10 cellular contexts compared by ENCODE assay signal in genomic region chr11:70568504-70569172, GRCh38.
A peak's percentile ranks its signal among the peaks of the same experiment; 100 is the strongest.
DNase-seq lines count a peak whose midpoint lies in the region; ATAC-seq, FAIRE-seq and TF ChIP-seq lines count a peak whose summit lies in the region.
"Had no signal": no experiment of that assay in that cellular context is flagged by ENCODE, and none has a peak within 500 bp of the region (broad histone marks: within the 10 kb centered on the region; RNA-seq: fewer than 3 reads in every experiment).

No MANE protein-coding gene starts in this region.

- peaks cover 10% of the 10 kb centered on the region for H3K4me1 ChIP-seq in astrocyte (ENCODE audit: insufficient read depth, low read length)

- DNase-seq in ELR (ENCODE audit: low read depth) = peak; percentile 8
- peak; percentile 20 for DNase-seq in astrocyte (ENCODE audit: low read depth)
- peak; percentile 61 for DNase-seq in left ventricle myocardium superior
- DNase-seq in skeletal muscle cell (ENCODE audit: low read depth) = no peak
- no peak for DNase-seq in T-helper 9 cell
- no peak for DNase-seq in NCI-H524 (lab: John Stamatoyannopoulos, UW)
- DNase-seq in Kasumi-1 (lab: John Stamatoyannopoulos, UW) = no peak
- DNase-seq: activated CD4-positive, alpha-beta memory T cell treated with anti-CD3 and anti-CD28 coated beads for 36 hours had no signal

- H3K9me3 ChIP-seq in astrocyte (ENCODE audit: insufficient read depth, low read depth, low read length) = no peaks in the 10 kb centered on the region

- peaks cover 8% of the 10 kb centered on the region for H3K9me3 Mint-ChIP-seq in astrocyte (ENCODE audit: unreplicated experiment)
- H3K9me3 Mint-ChIP-seq: activated CD4-positive, alpha-beta memory T cell treated with anti-CD3 and anti-CD28 coated beads for 36 hours had no signal

- H3K27ac Mint-ChIP-seq in astrocyte (ENCODE audit: unreplicated experiment) = no peak overlapping the region
- H3K27ac Mint-ChIP-seq: activated CD4-positive, alpha-beta memory T cell treated with anti-CD3 and anti-CD28 coated beads for 36 hours had no signal

- H3K36me3 ChIP-seq in astrocyte (ENCODE audit: insufficient read depth, low read length) = no peaks in the 10 kb centered on the region

- H3K4me2 ChIP-seq in astrocyte (ENCODE audit: low read length) = peak overlapping the region; percentile 90

- no peaks in the 10 kb centered on the region for H3K27me3 ChIP-seq in astrocyte (ENCODE audit: insufficient read depth, low read length)

- no peaks in the 10 kb centered on the region for H4K20me1 ChIP-seq in astrocyte (ENCODE audit: insufficient read depth, low read length)

- peak; percentile 94 for ATAC-seq in left ventricle myocardium superior
- no peak for ATAC-seq in GM21737 (IDR thresholded peaks at IDR 0.05; ENCODE audit: unreplicated experiment)

- intact Hi-C loops in left ventricle myocardium superior (cut with micrococcal nuclease) = no loop called here

- peak overlapping the region; percentile 54 for H3K9ac ChIP-seq in astrocyte (ENCODE audit: low read length)

- no peak overlapping the region for H3K4me3 Mint-ChIP-seq in astrocyte (ENCODE audit: unreplicated experiment)
- H3K4me3 Mint-ChIP-seq: activated CD4-positive, alpha-beta memory T cell treated with anti-CD3 and anti-CD28 coated beads for 36 hours had no signal

- peak overlapping the region; percentile 80 for H2AFZ ChIP-seq in astrocyte (ENCODE audit: low read depth, low read length)

- no peaks in the 10 kb centered on the region for H3K36me3 Mint-ChIP-seq in astrocyte (ENCODE audit: low read depth, unreplicated experiment)
- H3K36me3 Mint-ChIP-seq: activated CD4-positive, alpha-beta memory T cell treated with anti-CD3 and anti-CD28 coated beads for 36 hours had no signal

- peaks cover 7% of the 10 kb centered on the region for H3K27me3 Mint-ChIP-seq in astrocyte (ENCODE audit: low read depth, unreplicated experiment)

- H3K4me1 Mint-ChIP-seq in astrocyte (ENCODE audit: low read depth, unreplicated experiment) = peaks cover 12% of the 10 kb centered on the region

- no peak for TF ChIP-seq CTCF in astrocyte (IDR thresholded peaks at IDR 0.05; ENCODE audit: insufficient read depth, low read depth, low read length)

- no peak for FAIRE-seq in astrocyte (lab: Jason Lieb, UNC)

- H3K4me3 ChIP-seq in astrocyte (ENCODE audit: insufficient read depth, low read depth, low read length) (peak overlapping the region; percentile 45), skeletal muscle cell (ENCODE audit: low read depth, low read length) (peak overlapping the region; percentile 27)

- H3K79me2 ChIP-seq in astrocyte (ENCODE audit: insufficient read depth, low read length) = no peaks in the 10 kb centered on the region

- no peak overlapping the region for H3K27ac ChIP-seq in astrocyte (ENCODE audit: low read depth, low read length)
- H3K27ac ChIP-seq: HL-60 had no signal

Comparison
In these comparisons a context has a peak if more than half of its experiments do, and no peak if none do; other contexts are left out.
1. DNase-seq: peak in ELR (single experiment), astrocyte (single experiment) and left ventricle myocardium superior (single experiment); none in skeletal muscle cell (single experiment), T-helper 9 cell (single experiment), NCI-H524 (0 of 2) and Kasumi-1 (0 of 2).